Comparison of ENCODE assay signal across 8 cellular contexts in genomic region chr2:27380626-27381556, GRCh38. TPM values are rescaled to one million over a fixed set of nuclear protein-coding genes. Genes with fewer than 3 reads are reported as not detected.
DNase-seq lines count a peak whose midpoint lies in the region; ATAC-seq and TF ChIP-seq lines count a peak whose summit lies in the region.

ZNF513 (minus strand) TSS chr2:27380734; CDS start chr2:27380526, 208 bp downstream.

- POLR2A ChIA-PET in CD4-positive, alpha-beta T cell (lab: Charles Lee): interaction anchor here (1.0 to 2.9 kb wide), 12 partner anchors 10 to 330 kb away, joined by 3 to 30 read pairs (median 9); partner anchors contain the start of genes CCDC121, EIF2B4, GPN1 and GTF3C2

- peak within 1 kb of the TSS; percentile 80 for H3K27ac ChIP-seq in CD4-positive, alpha-beta T cell (ENCODE audit: low read depth, low read length)
- H3K27ac ChIP-seq in mesodermal cell (ENCODE audit: low read depth, low read length, severe bottlenecking): peak within 1 kb of the TSS; percentile 98

- H3K4me1 Mint-ChIP-seq in CD4-positive, alpha-beta T cell (ENCODE audit: low read depth): peaks cover 32% of the 10 kb centered on the region

- no peaks in the 10 kb centered on the region for H3K27me3 Mint-ChIP-seq in CD4-positive, alpha-beta T cell

- TF ChIP-seq CTCF in CD4-positive, alpha-beta T cell (IDR thresholded peaks at IDR 0.05): no peak

- peak within 1 kb of the TSS; percentile 91 for H3K27ac Mint-ChIP-seq in CD4-positive, alpha-beta T cell

- H3K9me3 ChIP-seq in CD4-positive, alpha-beta T cell (ENCODE audit: control insufficient read depth, low read length): no peaks in the 10 kb centered on the region
- H3K9me3 ChIP-seq in endocrine pancreas (ENCODE audit: control insufficient read depth, low read length) (no peaks in the 10 kb centered on the region), mesodermal cell (ENCODE audit: control insufficient read depth, low read length) (no peaks in the 10 kb centered on the region)

- CTCF ChIA-PET in CD4-positive, alpha-beta T cell (lab: Charles Lee): interaction anchor here (1.1 kb wide), 1 partner anchor 11 kb away, joined by 4 read pairs; the partner anchor contains the start of gene EIF2B4

- peaks cover 80% of the 10 kb centered on the region for H3K36me3 Mint-ChIP-seq in CD4-positive, alpha-beta T cell (ENCODE audit: low read depth)

- peak within 1 kb of the TSS; percentile 95 for H3K9ac ChIP-seq in endocrine pancreas (ENCODE audit: control insufficient read depth, insufficient read depth, low read length)

- no peaks in the 10 kb centered on the region for H3K27me3 ChIP-seq in CD4-positive, alpha-beta T cell (ENCODE audit: control insufficient read depth, insufficient read depth, low read length)
- no peaks in the 10 kb centered on the region for H3K27me3 ChIP-seq in endocrine pancreas (ENCODE audit: control insufficient read depth, insufficient read depth, low read length)

- H3K36me3 ChIP-seq in endocrine pancreas (ENCODE audit: control insufficient read depth, insufficient read depth, low read length) (peaks cover 17% of the 10 kb centered on the region), mesodermal cell (ENCODE audit: control insufficient read depth, insufficient read depth, low read length) (peaks cover 79% of the 10 kb centered on the region)

- H3K4me1 ChIP-seq in endocrine pancreas (ENCODE audit: control insufficient read depth, insufficient read depth, low read length) (peaks cover 6% of the 10 kb centered on the region), mesodermal cell (ENCODE audit: control insufficient read depth, insufficient read depth, low read length, poor library complexity, severe bottlenecking) (peaks cover 18% of the 10 kb centered on the region)

- peak; percentile 92 for ATAC-seq in CD4-positive, alpha-beta T cell (ENCODE audit: poor library complexity)
- ATAC-seq in GM19455 (IDR thresholded peaks at IDR 0.05; ENCODE audit: unreplicated experiment): peak; percentile 87

- no peaks in the 10 kb centered on the region for H3K9me3 Mint-ChIP-seq in CD4-positive, alpha-beta T cell

- intact Hi-C loops in CD4-positive, alpha-beta T cell (cut with DNase I, micrococcal nuclease): loop anchor here in 1 of 2 experiments (1.0 to 5.0 kb wide), 4 partner anchors 11 to 246 kb away; partner anchors contain the start of genes CCDC121, EIF2B4, GPN1 and NRBP1

- H3K4me3 ChIP-seq in endocrine pancreas (ENCODE audit: control insufficient read depth, insufficient read depth, low read length) (peak within 1 kb of the TSS; percentile 61), mesodermal cell (ENCODE audit: extremely low read depth, insufficient read depth, low read length, poor library complexity, severe bottlenecking) (peak within 1 kb of the TSS; percentile 79)

- WGBS in mesodermal cell (ENCODE audit: insufficient coverage in 2 of 2), 2 experiments: 22 to 28% methylated on average over 47 to 48 of the region's 68 CpGs

- H3K4me3 Mint-ChIP-seq in CD4-positive, alpha-beta T cell: peak within 1 kb of the TSS; percentile 93

- peak; percentile 75 to 89 (median 84) for DNase-seq in CD4-positive, alpha-beta T cell
- peak; percentile 93 for DNase-seq in HT-29 (ENCODE audit: low spot score)
- peak; percentile 94 for DNase-seq in NOMO-1 treated with DMSO at 0.1 percent for 48 hours (lab: John Stamatoyannopoulos, UW; ENCODE audit: unreplicated experiment)
- peak; percentile 67 for DNase-seq in activated CD8-positive, alpha-beta memory T cell treated with anti-CD3 and anti-CD28 coated beads, Interleukin-2, amount 50 U/mL, for 1 hour (ENCODE audit: extremely low read depth)
- peak; percentile 74 for DNase-seq in stimulated activated CD8-positive, alpha-beta memory T cell treated with anti-CD3 and anti-CD28 coated beads, Interleukin-15, amount 100 ng/mL, for 24 hours (ENCODE audit: low read depth)

RNA-seq across cellular contexts. Expression of gene ZNF513, which starts in this region (rescaled TPM):
- 10 to 100 TPM; 22.8 to 22.9 TPM for total RNA-seq in CD4-positive, alpha-beta T cell
- total RNA-seq in HT-29 (2014; rRNA removed; shearing (Covaris generic)): 16.0 and 20.4 TPM in 2 replicates
- 18.3 TPM for polyA plus RNA-seq in mesodermal cell (2013, experiment 1 of 2)
- polyA plus RNA-seq in mesodermal cell (2013, experiment 2 of 2): 14.9 TPM

Comparison
In these comparisons a context has a peak if more than half of its experiments do, and no peak if none do; other contexts are left out.
1. Peak in every context shown above with its lines: DNase-seq, ATAC-seq, H3K4me3 ChIP-seq and H3K27ac ChIP-seq.